ENCODE assay signal across 9 cellular contexts in the genomic region with DNA sequence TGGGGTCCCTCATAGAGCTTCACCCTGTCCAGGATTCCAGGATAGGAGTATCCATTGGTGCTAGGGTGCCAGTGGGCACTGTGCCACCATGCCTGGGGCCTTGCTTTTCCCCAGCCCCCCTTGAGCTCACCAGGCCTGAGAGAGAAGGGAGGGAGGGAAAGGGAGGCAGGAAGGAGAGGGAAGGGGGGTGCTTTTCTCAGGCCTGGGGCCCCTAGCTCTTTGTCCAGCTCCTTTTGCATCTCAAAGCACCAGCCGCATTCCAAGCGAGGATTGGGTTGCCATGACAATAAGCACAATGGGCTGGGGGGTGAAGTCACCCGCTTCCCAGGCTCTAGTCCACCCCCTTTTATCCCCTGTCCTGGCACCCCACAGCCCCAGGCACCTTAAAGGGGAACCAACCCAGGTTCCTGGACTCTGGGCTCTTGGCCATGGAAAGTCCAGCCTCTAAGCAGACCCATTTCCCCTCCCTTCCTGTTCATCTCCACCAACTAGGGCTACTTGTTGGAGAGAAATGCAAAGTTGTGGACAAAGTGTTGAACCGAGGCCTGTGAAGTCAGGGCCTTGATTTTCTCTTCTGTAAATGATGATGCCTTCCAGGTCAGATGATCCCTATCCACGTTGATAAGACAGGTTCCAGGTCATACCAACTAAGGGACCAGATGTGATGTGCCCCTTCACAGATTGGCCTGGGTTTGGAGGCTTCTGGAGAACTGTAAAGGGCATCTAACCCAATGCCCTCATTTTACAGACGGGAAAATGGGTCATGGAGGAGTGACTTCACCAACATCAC. TPM values are rescaled to one million over a fixed set of nuclear protein-coding genes. Genes with fewer than 3 reads are reported as not detected.
DNase-seq lines count a peak whose midpoint lies in the region; ATAC-seq and TF ChIP-seq lines count a peak whose summit lies in the region.
"Had no signal": no experiment of that assay in that cellular context is flagged by ENCODE, and none has a peak within 500 bp of the region (broad histone marks: within the 10 kb centered on the region; RNA-seq: fewer than 3 reads in every experiment).

No MANE protein-coding gene starts in this region.

- no peaks in the 10 kb centered on the region for H3K27me3 Mint-ChIP-seq in activated CD8-positive, alpha-beta memory T cell treated with anti-CD3 and anti-CD28 coated beads, Interleukin-2, amount 10 ng/mL, durations not matched to agents 7 days and 5 days
- no peaks in the 10 kb centered on the region for H3K27me3 Mint-ChIP-seq in activated naive CD8-positive, alpha-beta T cell

- TF ChIP-seq POLR2A in stomach (IDR thresholded peaks at IDR 0.05) = no peak

- DNase-seq in activated CD8-positive, alpha-beta memory T cell treated with anti-CD3 and anti-CD28 coated beads, Interleukin-2, amount 10 ng/mL, durations not matched to agents 7 days and 5 days = no peak
- no peak for DNase-seq in activated CD8-positive, alpha-beta memory T cell treated with anti-CD3 and anti-CD28 coated beads, Interleukin-2, amount 50 U/mL, for 48 hours
- DNase-seq in stomach (no peak), T-helper 9 cell (no peak), mucosa of gallbladder (ENCODE audit: low spot score) (no peak)
- no peak for DNase-seq in stimulated activated naive CD8-positive, alpha-beta T cell treated with anti-CD3 and anti-CD28 coated beads, Interleukin-15, Interleukin-2, amounts not matched to agents 100 U/mL and 50 U/mL, for 24 hours
- DNase-seq: NCI-H748 treated with DMSO at 0.1 percent for 48 hours had no signal

- no peak for ATAC-seq in activated CD8-positive, alpha-beta memory T cell treated with anti-CD3 and anti-CD28 coated beads, Interleukin-2, amount 10 ng/mL, durations not matched to agents 7 days and 5 days
- no peak for ATAC-seq in stimulated activated naive CD8-positive, alpha-beta T cell treated with anti-CD3 and anti-CD28 coated beads, Interleukin-15, Interleukin-2, amounts not matched to agents 100 U/mL and 50 U/mL, for 24 hours

- intact Hi-C loops in stomach (cut with DNase I; ENCODE audit: low total_unique reads) = no loop called here

- peak overlapping the region in 4 of 5 donors; percentile 88 to 98 (median 96) for H3K27ac ChIP-seq in stomach

- WGBS in stomach, 5 donors = 77 to 87% (median 84%) methylated on average over 6 of the region's 6 CpGs

- H3K27me3 ChIP-seq in stomach = no peaks in the 10 kb centered on the region

- peaks cover 23 to 52% (median 36%) of the 10 kb centered on the region in 4 donors for H3K4me1 ChIP-seq in stomach

- peak overlapping the region; percentile 61 for H3K4me3 Mint-ChIP-seq in activated CD8-positive, alpha-beta memory T cell treated with anti-CD3 and anti-CD28 coated beads, Interleukin-2, amount 10 ng/mL, durations not matched to agents 7 days and 5 days
- H3K4me3 Mint-ChIP-seq in activated naive CD8-positive, alpha-beta T cell = peak overlapping the region; percentile 86

- H3K4me3 ChIP-seq in iPS-18c (ENCODE audit: insufficient read depth, low read depth, low read length) (peak overlapping the region; percentile 94), stomach (peak overlapping the region in 2 of 4 donors; percentile 64)

- H3K36me3 Mint-ChIP-seq in activated CD8-positive, alpha-beta memory T cell treated with anti-CD3 and anti-CD28 coated beads, Interleukin-2, amount 10 ng/mL, durations not matched to agents 7 days and 5 days = no peaks in the 10 kb centered on the region
- no peaks in the 10 kb centered on the region for H3K36me3 Mint-ChIP-seq in activated naive CD8-positive, alpha-beta T cell

- TF ChIP-seq EP300 in stomach (IDR thresholded peaks at IDR 0.05) = no peak

- H3K36me3 ChIP-seq in stomach = peaks cover 3 to 47% (median 37%) of the 10 kb centered on the region in 4 donors

- CTCF ChIA-PET in activated CD8-positive, alpha-beta memory T cell treated with anti-CD3 and anti-CD28 coated beads, Interleukin-2, amount 10 ng/mL, durations not matched to agents 7 days and 5 days (lab: Charles Lee) = interaction anchor here (0.8 to 6.5 kb wide), 7 partner anchors 8 to 105 kb away, joined by 3 to 87 read pairs (median 3); a partner anchor contains a TSS

- H3K9me3 Mint-ChIP-seq in activated CD8-positive, alpha-beta memory T cell treated with anti-CD3 and anti-CD28 coated beads, Interleukin-2, amount 10 ng/mL, durations not matched to agents 7 days and 5 days (ENCODE audit: low read depth) = no peaks in the 10 kb centered on the region
- no peaks in the 10 kb centered on the region for H3K9me3 Mint-ChIP-seq in activated naive CD8-positive, alpha-beta T cell (ENCODE audit: low read depth)

- peaks cover 29% of the 10 kb centered on the region for H3K4me1 Mint-ChIP-seq in activated CD8-positive, alpha-beta memory T cell treated with anti-CD3 and anti-CD28 coated beads, Interleukin-2, amount 10 ng/mL, durations not matched to agents 7 days and 5 days
- peaks cover 28% of the 10 kb centered on the region for H3K4me1 Mint-ChIP-seq in activated naive CD8-positive, alpha-beta T cell (ENCODE audit: low read depth)

- H3K9me3 ChIP-seq in iPS-18c (ENCODE audit: control insufficient read depth, insufficient read depth, low read length) (no peaks in the 10 kb centered on the region), stomach (no peaks in the 10 kb centered on the region)

- TF ChIP-seq CTCF in stomach (IDR thresholded peaks at IDR 0.05) = no peak

- H3K27ac Mint-ChIP-seq in activated CD8-positive, alpha-beta memory T cell treated with anti-CD3 and anti-CD28 coated beads, Interleukin-2, amount 10 ng/mL, durations not matched to agents 7 days and 5 days = no peak overlapping the region
- no peak overlapping the region for H3K27ac Mint-ChIP-seq in activated naive CD8-positive, alpha-beta T cell

RNA-seq across cellular contexts. Expression of a gene that starts 11.4 kb away (rescaled TPM):
- 10 to 100 TPM; 14.3 to 23.5 TPM for total RNA-seq in activated CD8-positive, alpha-beta memory T cell treated with anti-CD3 and anti-CD28 coated beads, Interleukin-2, amount 10 ng/mL, durations not matched to agents 7 days and 5 days
- 10 to 100 TPM; 11.0 to 65.9 (median 25.4) TPM for total RNA-seq in stomach
- polyA plus RNA-seq in stomach = 10 to 100 TPM; 11.0 to 27.9 (median 17.8) TPM
- total RNA-seq in mucosa of gallbladder = 43.1 TPM

RNA-seq across cellular contexts. Expression of a gene that starts 12.2 kb away (rescaled TPM):
- total RNA-seq in activated CD8-positive, alpha-beta memory T cell treated with anti-CD3 and anti-CD28 coated beads, Interleukin-2, amount 10 ng/mL, durations not matched to agents 7 days and 5 days = 10 to 100 TPM; 39.0 to 48.6 TPM
- total RNA-seq in stomach (10 to 100 TPM in 4 of 5 donors, 1 to 10 TPM in 1; 1.2 to 54.9 (median 25.2) TPM), mucosa of gallbladder (31.3 TPM)
- polyA plus RNA-seq in stomach = 10 to 100 TPM; 48.3 to 71.1 (median 58.2) TPM

RNA-seq across cellular contexts. Expression of a gene that starts 22.6 kb away (rescaled TPM):
- 10 to 100 TPM; 11.2 to 16.1 TPM for total RNA-seq in activated CD8-positive, alpha-beta memory T cell treated with anti-CD3 and anti-CD28 coated beads, Interleukin-2, amount 10 ng/mL, durations not matched to agents 7 days and 5 days
- total RNA-seq in stomach = 10 to 100 TPM in 1 of 5 donors, 1 to 10 TPM in 1, under 1 TPM in 1, not detected in 2; 0.73 to 16.9 (median 5.4) TPM
- polyA plus RNA-seq in stomach = under 1 TPM; 0.58 to 0.68 (median 0.61) TPM
- 0.83 TPM for total RNA-seq in mucosa of gallbladder

RNA-seq across cellular contexts. Expression of a gene that starts 23.2 kb away (rescaled TPM):
- 100 to 1,000 TPM; 166 to 177 TPM for total RNA-seq in activated CD8-positive, alpha-beta memory T cell treated with anti-CD3 and anti-CD28 coated beads, Interleukin-2, amount 10 ng/mL, durations not matched to agents 7 days and 5 days
- 100 to 1,000 TPM in 3 of 5 donors, 10 to 100 TPM in 2; 60.8 to 238 (median 133) TPM for total RNA-seq in stomach
- 100 to 1,000 TPM; 183 to 399 (median 242) TPM for polyA plus RNA-seq in stomach
- 158 TPM for total RNA-seq in mucosa of gallbladder

RNA-seq across cellular contexts. Expression of a gene that starts 56.0 kb away (rescaled TPM):
- 10 to 100 TPM; 54.2 to 57.0 TPM for total RNA-seq in activated CD8-positive, alpha-beta memory T cell treated with anti-CD3 and anti-CD28 coated beads, Interleukin-2, amount 10 ng/mL, durations not matched to agents 7 days and 5 days
- total RNA-seq in stomach (10 to 100 TPM in 4 of 5 donors, not detected in 1; 13.3 to 51.3 (median 38.3) TPM), mucosa of gallbladder (130 TPM)
- 100 to 1,000 TPM; 192 to 301 (median 220) TPM for polyA plus RNA-seq in stomach
